ENCODE assay signal across 1 cellular context in the genomic region with DNA sequence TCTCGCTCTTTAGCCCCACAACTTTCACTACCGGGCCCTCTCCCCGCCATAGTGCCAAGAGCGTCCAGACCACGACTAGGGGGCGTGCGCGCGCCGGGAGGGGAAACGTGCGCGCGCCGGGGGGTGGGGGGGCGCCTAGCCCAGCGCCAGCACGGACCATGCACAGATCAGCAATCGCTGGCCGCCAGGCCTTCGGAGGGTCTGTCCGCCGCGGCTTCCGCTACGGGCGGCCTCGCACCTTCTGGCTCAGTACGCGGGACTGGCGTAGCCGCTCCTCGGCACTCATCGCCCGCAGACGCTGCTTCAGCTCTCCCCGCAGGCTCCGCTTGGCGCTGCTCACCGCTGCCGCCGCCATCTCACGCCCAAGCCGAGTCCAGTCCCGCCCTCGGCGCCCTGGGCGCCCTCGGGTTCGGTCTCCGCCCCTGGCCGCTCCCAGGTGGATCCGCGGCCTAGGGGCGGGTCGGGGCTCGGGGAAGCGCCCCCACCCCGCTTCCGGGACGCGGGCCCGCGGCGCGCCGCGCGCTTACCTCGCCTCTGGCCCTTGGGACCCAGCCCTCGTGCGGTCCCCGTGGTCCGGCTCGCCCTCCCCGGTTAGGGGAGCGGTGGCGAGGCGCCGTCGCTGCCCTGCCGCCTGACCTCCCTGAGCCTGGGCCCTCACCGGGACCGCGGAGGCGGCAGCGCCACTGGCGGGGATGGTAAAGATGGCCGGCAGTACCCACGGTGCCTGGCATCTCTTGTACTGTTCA.
A peak's percentile ranks its signal among the peaks of the same experiment; 100 is the strongest.
TF ChIP-seq lines count a peak whose summit lies in the region.

Gene MTHFS, minus strand, starts transcription at position 381 of the 746 bp plus-strand sequence. Its CDS starts 26 bp downstream, at position 355.

TF ChIP-seq in HepG2, 621 proteins besides CTCF, POLR2A, EP300 and RAD21 (continued from another document and continues in another):
- TF ChIP-seq MYPOP (CRISPR knock-in tag; IDR thresholded peaks at IDR 0.05), result peak; percentile 77
- peak; percentile 99 for TF ChIP-seq RBFOX2 (IDR thresholded peaks at IDR 0.05; ENCODE audit: low read depth, low read length)
- no peak for TF ChIP-seq ZNF138 (CRISPR knock-in tag; IDR thresholded peaks at IDR 0.05; ENCODE audit: low read depth)
- peak; percentile 45; the same call in 1 of the 2 replicates for TF ChIP-seq RFXANK (CRISPR knock-in tag; IDR thresholded peaks at IDR 0.05)
- TF ChIP-seq FOSL1 (CRISPR knock-in tag; IDR thresholded peaks at IDR 0.05; ENCODE audit: borderline replicate concordance), result 0 out of 2 replicates have a peak, but pooled peaks have one; percentile 19
- peak; percentile 75; the same call in 1 of the 2 replicates for TF ChIP-seq ZNF639 (CRISPR knock-in tag; conservative IDR thresholded peaks at IDR 0.05)
- TF ChIP-seq DZIP1 (CRISPR knock-in tag; IDR thresholded peaks at IDR 0.05), result peak; percentile 92
- TF ChIP-seq, protein P1, sequence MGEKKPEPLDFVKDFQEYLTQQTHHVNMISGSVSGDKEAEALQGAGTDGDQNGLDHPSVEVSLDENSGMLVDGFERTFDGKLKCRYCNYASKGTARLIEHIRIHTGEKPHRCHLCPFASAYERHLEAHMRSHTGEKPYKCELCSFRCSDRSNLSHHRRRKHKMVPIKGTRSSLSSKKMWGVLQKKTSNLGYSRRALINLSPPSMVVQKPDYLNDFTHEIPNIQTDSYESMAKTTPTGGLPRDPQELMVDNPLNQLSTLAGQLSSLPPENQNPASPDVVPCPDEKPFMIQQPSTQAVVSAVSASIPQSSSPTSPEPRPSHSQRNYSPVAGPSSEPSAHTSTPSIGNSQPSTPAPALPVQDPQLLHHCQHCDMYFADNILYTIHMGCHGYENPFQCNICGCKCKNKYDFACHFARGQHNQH (CRISPR knock-in tag; IDR thresholded peaks at IDR 0.05), result peak; percentile 86
- TF ChIP-seq ZFY (CRISPR knock-in tag; IDR thresholded peaks at IDR 0.05), result peak; percentile 98
- TF ChIP-seq, protein P2, sequence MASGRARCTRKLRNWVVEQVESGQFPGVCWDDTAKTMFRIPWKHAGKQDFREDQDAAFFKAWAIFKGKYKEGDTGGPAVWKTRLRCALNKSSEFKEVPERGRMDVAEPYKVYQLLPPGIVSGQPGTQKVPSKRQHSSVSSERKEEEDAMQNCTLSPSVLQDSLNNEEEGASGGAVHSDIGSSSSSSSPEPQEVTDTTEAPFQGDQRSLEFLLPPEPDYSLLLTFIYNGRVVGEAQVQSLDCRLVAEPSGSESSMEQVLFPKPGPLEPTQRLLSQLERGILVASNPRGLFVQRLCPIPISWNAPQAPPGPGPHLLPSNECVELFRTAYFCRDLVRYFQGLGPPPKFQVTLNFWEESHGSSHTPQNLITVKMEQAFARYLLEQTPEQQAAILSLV (CRISPR knock-in tag; IDR thresholded peaks at IDR 0.05; ENCODE audit: borderline replicate concordance), result peak; percentile 93
- TF ChIP-seq, protein P3, sequence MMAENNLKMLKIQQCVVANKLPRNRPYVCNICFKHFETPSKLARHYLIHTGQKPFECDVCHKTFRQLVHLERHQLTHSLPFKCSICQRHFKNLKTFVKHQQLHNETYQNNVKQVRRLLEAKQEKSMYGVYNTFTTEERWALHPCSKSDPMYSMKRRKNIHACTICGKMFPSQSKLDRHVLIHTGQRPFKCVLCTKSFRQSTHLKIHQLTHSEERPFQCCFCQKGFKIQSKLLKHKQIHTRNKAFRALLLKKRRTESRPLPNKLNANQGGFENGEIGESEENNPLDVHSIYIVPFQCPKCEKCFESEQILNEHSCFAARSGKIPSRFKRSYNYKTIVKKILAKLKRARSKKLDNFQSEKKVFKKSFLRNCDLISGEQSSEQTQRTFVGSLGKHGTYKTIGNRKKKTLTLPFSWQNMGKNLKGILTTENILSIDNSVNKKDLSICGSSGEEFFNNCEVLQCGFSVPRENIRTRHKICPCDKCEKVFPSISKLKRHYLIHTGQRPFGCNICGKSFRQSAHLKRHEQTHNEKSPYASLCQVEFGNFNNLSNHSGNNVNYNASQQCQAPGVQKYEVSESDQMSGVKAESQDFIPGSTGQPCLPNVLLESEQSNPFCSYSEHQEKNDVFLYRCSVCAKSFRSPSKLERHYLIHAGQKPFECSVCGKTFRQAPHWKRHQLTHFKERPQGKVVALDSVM (CRISPR knock-in tag; IDR thresholded peaks at IDR 0.05), result peak; percentile 69
- peak; percentile 39 for TF ChIP-seq FOSL2 (CRISPR knock-in tag; IDR thresholded peaks at IDR 0.05)
- 0 out of 2 replicates have a peak, but pooled peaks have one; percentile 33 for TF ChIP-seq KDM1A (CRISPR knock-in tag; IDR thresholded peaks at IDR 0.05)
- no peak for TF ChIP-seq ZNF672 (CRISPR knock-in tag; IDR thresholded peaks at IDR 0.05)
- peak; percentile 74 for TF ChIP-seq HNF1B (CRISPR knock-in tag; IDR thresholded peaks at IDR 0.05)
- peak; percentile 16; the same call in 1 of the 2 replicates for TF ChIP-seq NR1H2 (CRISPR knock-in tag; IDR thresholded peaks at IDR 0.05; ENCODE audit: borderline replicate concordance, low read depth)
- no peak for TF ChIP-seq MIER2 (CRISPR knock-in tag; IDR thresholded peaks at IDR 0.05)
- TF ChIP-seq SRY (CRISPR knock-in tag; IDR thresholded peaks at IDR 0.05), result peak; percentile 89
- no peak for TF ChIP-seq CSRNP2 (CRISPR knock-in tag; conservative IDR thresholded peaks at IDR 0.05; ENCODE audit: low read depth)
- TF ChIP-seq ADNP (CRISPR knock-in tag; IDR thresholded peaks at IDR 0.05), result peak; percentile 40; the same call in 1 of the 2 replicates
- TF ChIP-seq, protein P4, sequence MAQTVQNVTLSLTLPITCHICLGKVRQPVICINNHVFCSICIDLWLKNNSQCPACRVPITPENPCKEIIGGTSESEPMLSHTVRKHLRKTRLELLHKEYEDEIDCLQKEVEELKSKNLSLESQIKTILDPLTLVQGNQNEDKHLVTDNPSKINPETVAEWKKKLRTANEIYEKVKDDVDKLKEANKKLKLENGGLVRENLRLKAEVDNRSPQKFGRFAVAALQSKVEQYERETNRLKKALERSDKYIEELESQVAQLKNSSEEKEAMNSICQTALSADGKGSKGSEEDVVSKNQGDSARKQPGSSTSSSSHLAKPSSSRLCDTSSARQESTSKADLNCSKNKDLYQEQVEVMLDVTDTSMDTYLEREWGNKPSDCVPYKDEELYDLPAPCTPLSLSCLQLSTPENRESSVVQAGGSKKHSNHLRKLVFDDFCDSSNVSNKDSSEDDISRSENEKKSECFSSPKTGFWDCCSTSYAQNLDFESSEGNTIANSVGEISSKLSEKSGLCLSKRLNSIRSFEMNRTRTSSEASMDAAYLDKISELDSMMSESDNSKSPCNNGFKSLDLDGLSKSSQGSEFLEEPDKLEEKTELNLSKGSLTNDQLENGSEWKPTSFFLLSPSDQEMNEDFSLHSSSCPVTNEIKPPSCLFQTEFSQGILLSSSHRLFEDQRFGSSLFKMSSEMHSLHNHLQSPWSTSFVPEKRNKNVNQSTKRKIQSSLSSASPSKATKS (CRISPR knock-in tag; IDR thresholded peaks at IDR 0.05), result no peak
- TF ChIP-seq, protein P5, sequence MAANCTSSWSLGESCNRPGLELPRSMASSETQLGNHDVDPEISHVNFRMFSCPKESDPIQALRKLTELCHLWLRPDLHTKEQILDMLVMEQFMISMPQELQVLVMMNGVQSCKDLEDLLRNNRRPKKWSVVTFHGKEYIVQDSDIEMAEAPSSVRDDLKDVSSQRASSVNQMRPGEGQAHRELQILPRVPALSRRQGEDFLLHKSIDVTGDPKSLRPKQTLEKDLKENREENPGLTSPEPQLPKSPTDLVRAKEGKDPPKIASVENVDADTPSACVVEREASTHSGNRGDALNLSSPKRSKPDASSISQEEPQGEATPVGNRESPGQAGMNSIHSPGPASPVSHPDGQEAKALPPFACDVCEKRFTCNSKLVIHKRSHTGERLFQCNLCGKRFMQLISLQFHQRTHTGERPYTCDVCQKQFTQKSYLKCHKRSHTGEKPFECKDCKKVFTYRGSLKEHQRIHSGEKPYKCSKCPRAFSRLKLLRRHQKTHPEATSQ (CRISPR knock-in tag; IDR thresholded peaks at IDR 0.05; ENCODE audit: borderline replicate concordance), result no peak
- TF ChIP-seq MEIS1 (CRISPR knock-in tag; IDR thresholded peaks at IDR 0.05; ENCODE audit: borderline replicate concordance), result no peak; the same call in 1 of the 2 replicates
